ENCODE assay signal across 23 cellular contexts in genomic region chr18:31248783-31249521, GRCh38.
A peak's percentile ranks its signal among the peaks of the same experiment; 100 is the strongest.
DNase-seq lines count a peak whose midpoint lies in the region; ATAC-seq, FAIRE-seq and TF ChIP-seq lines count a peak whose summit lies in the region.
"Had no signal": no experiment of that assay in that cellular context is flagged by ENCODE, and none has a peak within 500 bp of the region (broad histone marks: within the 10 kb centered on the region; RNA-seq: fewer than 3 reads in every experiment).

No MANE protein-coding gene starts in this region.

- H3K9me3 ChIP-seq in esophagus squamous epithelium (no peaks in the 10 kb centered on the region), WERI-Rb-1 (ENCODE audit: severe bottlenecking) (no peaks in the 10 kb centered on the region), HepG2 (ENCODE audit: low read length) (no peaks in the 10 kb centered on the region)

- TF ChIP-seq CTCF in esophagus squamous epithelium (IDR thresholded peaks at IDR 0.05) (no peak), WERI-Rb-1 (IDR thresholded peaks at IDR 0.05; ENCODE audit: low read depth, low read length) (no peak), HepG2 (CRISPR knock-in tag; IDR thresholded peaks at IDR 0.05) (no peak)

- TF ChIP-seq EP300 in HepG2 (IDR thresholded peaks at IDR 0.05; ENCODE audit: low read depth in 2 of 2, low read length in 2 of 2) (no peak), HepG2 (CRISPR knock-in tag; IDR thresholded peaks at IDR 0.05; ENCODE audit: borderline replicate concordance) (no peak)

- 49 to 52% methylated on average over 6 of the region's 6 CpGs for whole genome bisulfite sequencing in esophagus squamous epithelium, 2 donors
- 98% methylated on average over 6 of the region's 6 CpGs for WGBS in HepG2 (ENCODE audit: low lambda C conversion rate)

- H3K4me3 ChIP-seq in esophagus squamous epithelium (no peak overlapping the region), WERI-Rb-1 (ENCODE audit: low read depth, low read length) (no peak overlapping the region), HepG2 (replicated peaks in 1 of 3; ENCODE audit: insufficient read depth in 1 of 3, low read depth in 2 of 3, low read length in 3 of 3) (no peak overlapping the region)

- no peak overlapping the region for H3K4me2 ChIP-seq in HepG2 (ENCODE audit: low read depth, low read length)

- no peaks in the 10 kb centered on the region for H3K79me2 ChIP-seq in HepG2 (ENCODE audit: insufficient read depth, low read length)

- H4K20me1 ChIP-seq in HepG2 (ENCODE audit: insufficient read depth, low read length): no peaks in the 10 kb centered on the region

- no peaks in the 10 kb centered on the region for H3K27me3 ChIP-seq in esophagus squamous epithelium
- no peaks in the 10 kb centered on the region for H3K27me3 ChIP-seq in WERI-Rb-1 (ENCODE audit: insufficient read depth, low read depth, severe bottlenecking)
- H3K27me3 ChIP-seq in HepG2 (ENCODE audit: control insufficient read depth in 1 of 2, insufficient read depth in 2 of 2, low read length in 2 of 2): no peaks in the 10 kb centered on the region

- in situ Hi-C loops in Caki2 (cut with HindIII; ENCODE audit: low pct_unique_long_range_greater_than_20kb, low sequenced_read_pairs) (loop anchor here (25.0 kb wide), 1 partner anchor 263 kb away; no protein-coding TSS in a partner anchor), HepG2 (cut with HindIII; ENCODE audit: extremely low pct_ligation_motif_present, low pct_unique_long_range_greater_than_20kb) (no loop called here)

- FAIRE-seq in HepG2 (lab: Jason Lieb, UNC): no peak
- FAIRE-seq: small intestine had no signal

- CTCF ChIA-PET in HepG2 (lab: Yijun Ruan, JAX; ENCODE audit: low intra/inter-chr PET ratio, low total read pairs): no interaction called here

- intact Hi-C loops in esophagus squamous epithelium (cut with DNase I): no loop called here
- intact Hi-C loops in HepG2 (cut with micrococcal nuclease; ENCODE audit: unreplicated experiment): no loop called here

- POLR2A ChIA-PET in HepG2 (lab: Yijun Ruan, JAX): no interaction called here

- no peak overlapping the region for H3K9ac ChIP-seq in HepG2 (ENCODE audit: insufficient read depth, low read depth, low read length)

- H3K4me1 ChIP-seq in esophagus squamous epithelium: peaks cover 0 to 61% (median 21%) of the 10 kb centered on the region in 3 donors
- H3K4me1 ChIP-seq in HepG2 (ENCODE audit: insufficient read depth, low read length): peaks cover 30% of the 10 kb centered on the region

- H3K36me3 ChIP-seq in esophagus squamous epithelium (no peaks in the 10 kb centered on the region), WERI-Rb-1 (no peaks in the 10 kb centered on the region), HepG2 (replicated peaks in 1 of 2; ENCODE audit: control insufficient read depth in 1 of 2, insufficient read depth in 2 of 2, low read length in 2 of 2) (no peaks in the 10 kb centered on the region)

- TF ChIP-seq POLR2A in esophagus squamous epithelium (IDR thresholded peaks at IDR 0.05) (no peak), HepG2 (IDR thresholded peaks at IDR 0.05; ENCODE audit: insufficient read depth in 1 of 2, low read depth in 2 of 2, low read length in 2 of 2) (no peak)

- TF ChIP-seq RAD21 in HepG2 (CRISPR knock-in tag; IDR thresholded peaks at IDR 0.05): no peak

- peak overlapping the region; percentile 25 to 87 (median 84) for H3K27ac ChIP-seq in esophagus squamous epithelium
- H3K27ac ChIP-seq in WERI-Rb-1: no peak overlapping the region
- H3K27ac ChIP-seq in HepG2 (ENCODE audit: extremely low read length, insufficient read depth, low read length): no peak overlapping the region

- BruUV-seq in HepG2 (replicated peaks; lab: Mats Ljungman, UMichigan): no TSS peak

- H2AFZ ChIP-seq in HepG2 (ENCODE audit: low read length): no peak overlapping the region

- ATAC-seq in HepG2: no peak
- ATAC-seq: activated CD4-positive, CD25-positive, alpha-beta regulatory T cell treated with anti-CD3 and anti-CD28 coated beads, Interleukin-2, amount 50 U/mL, for 24 hours; activated T-cell treated with anti-CD3 and anti-CD28 coated beads, Interleukin-2, amount 50 U/mL, for 72 hours; left ventricle myocardium superior; stimulated activated naive B cell treated with anti-CD40 and anti-IgM and Interleukin-4, amounts not matched to agents 10 μg/mL and 1 μg/mL and 100 μg/mL, for 72 hours had no signal

- DNase-seq in Caki2 (ENCODE audit: low read depth) (peak; percentile 47), amniotic epithelial cell (ENCODE audit: low read depth) (peak; percentile 65), esophagus squamous epithelium (lab: John Stamatoyannopoulos, UW) (no peak), non-pigmented ciliary epithelial cell (ENCODE audit: low read depth) (peak; percentile 68), WERI-Rb-1 (no peak), HepG2 (ENCODE audit: low spot score) (no peak), dedifferentiated amniotic fluid mesenchymal stem cell (ENCODE audit: extremely low spot score) (no peak)
- DNase-seq in activated CD8-positive, alpha-beta memory T cell treated with anti-CD3 and anti-CD28 coated beads for 24 hours: no peak
- DNase-seq: activated naive CD4-positive, alpha-beta T cell treated with anti-CD3 and anti-CD28 coated beads, Interleukin-2, amount 10 ng/mL, durations not matched to agents 7 days and 5 days; activated T-cell treated with anti-CD3 and anti-CD28 coated beads, Interleukin-2, amount 50 U/mL, for 72 hours; DMS79; effector memory CD4-positive, alpha-beta T cell; head of caudate nucleus; left ventricle myocardium superior; NCI-H1105; NCI-H2029 treated with DMSO at 0.1 percent for 48 hours; NCI-H345; OCI-M1; SHP77 treated with DMSO at 0.1 percent for 48 hours; small intestine; stimulated activated naive B cell treated with anti-CD40 and anti-IgM and Interleukin-4, amounts not matched to agents 10 μg/mL and 1 μg/mL and 100 μg/mL, for 72 hours; SW 1271 had no signal

TF ChIP-seq in HepG2, 621 proteins besides CTCF, POLR2A, EP300 and RAD21:
- TF ChIP-seq ZNF883 (CRISPR knock-in tag; IDR thresholded peaks at IDR 0.05; ENCODE audit: not compliant biosample characterization) (no peak), CREM (IDR thresholded peaks at IDR 0.05) (no peak), CREM (CRISPR knock-in tag; IDR thresholded peaks at IDR 0.05) (no peak), EEA1 (CRISPR knock-in tag; IDR thresholded peaks at IDR 0.05; ENCODE audit: borderline replicate concordance) (no peak)
- TF ChIP-seq, protein P1, sequence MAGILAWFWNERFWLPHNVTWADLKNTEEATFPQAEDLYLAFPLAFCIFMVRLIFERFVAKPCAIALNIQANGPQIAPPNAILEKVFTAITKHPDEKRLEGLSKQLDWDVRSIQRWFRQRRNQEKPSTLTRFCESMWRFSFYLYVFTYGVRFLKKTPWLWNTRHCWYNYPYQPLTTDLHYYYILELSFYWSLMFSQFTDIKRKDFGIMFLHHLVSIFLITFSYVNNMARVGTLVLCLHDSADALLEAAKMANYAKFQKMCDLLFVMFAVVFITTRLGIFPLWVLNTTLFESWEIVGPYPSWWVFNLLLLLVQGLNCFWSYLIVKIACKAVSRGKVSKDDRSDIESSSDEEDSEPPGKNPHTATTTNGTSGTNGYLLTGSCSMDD (CRISPR knock-in tag; IDR thresholded peaks at IDR 0.05): no peak
TF ChIP-seq in HepG2: peak in this region for 0.

Comparison
In these comparisons a context has a peak if more than half of its experiments do, and no peak if none do; other contexts are left out.
1. DNase-seq: peak in Caki2 (single experiment), amniotic epithelial cell (single experiment) and non-pigmented ciliary epithelial cell (single experiment); none in esophagus squamous epithelium (single experiment), activated CD8-positive, alpha-beta memory T cell treated with anti-CD3 and anti-CD28 coated beads for 24 hours (single experiment), WERI-Rb-1 (single experiment), HepG2 (single experiment) and dedifferentiated amniotic fluid mesenchymal stem cell (single experiment).
2. H3K27ac ChIP-seq: peak in esophagus squamous epithelium (4 of 4); none in WERI-Rb-1 (single experiment) and HepG2 (single experiment).